Comparison of ENCODE assay signal across 9 cellular contexts in genomic region chr4:121765368-121765705, GRCh38. TPM values are rescaled to one million over a fixed set of nuclear protein-coding genes. Genes with fewer than 3 reads are reported as not detected.
DNase-seq lines count a peak whose midpoint lies in the region; ATAC-seq and TF ChIP-seq lines count a peak whose summit lies in the region.
"Had no signal": no experiment of that assay in that cellular context is flagged by ENCODE, and none has a peak within 500 bp of the region (broad histone marks: within the 10 kb centered on the region; RNA-seq: fewer than 3 reads in every experiment).

No MANE protein-coding gene starts in this region.

- ATAC-seq in GM21447 (IDR thresholded peaks at IDR 0.05; ENCODE audit: unreplicated experiment), result no peak
- no peak for ATAC-seq in GM18858 (IDR thresholded peaks at IDR 0.05; ENCODE audit: unreplicated experiment)

- peak overlapping the region; percentile 68 for H3K4me3 ChIP-seq in WI38 (ENCODE audit: low read depth, low read length)
- H3K4me3 ChIP-seq in fibroblast of pulmonary artery (replicated peaks; ENCODE audit: low read depth, low read length), result peak overlapping the region; percentile 55
- H3K4me3 ChIP-seq in retinal pigment epithelial cell (ENCODE audit: low read length), result peak overlapping the region; percentile 68

- intact Hi-C loops in posterior vena cava (cut with DNase I), result no loop called here

- no peak for TF ChIP-seq CTCF in GM10266 (IDR thresholded peaks at IDR 0.05; ENCODE audit: control insufficient read depth, insufficient read depth, low read depth, missing control alignments)
- no peak for TF ChIP-seq CTCF in WI38 (IDR thresholded peaks at IDR 0.05; ENCODE audit: low read depth, low read length)
- no peak for TF ChIP-seq CTCF in fibroblast of pulmonary artery (IDR thresholded peaks at IDR 0.05; ENCODE audit: low read length, missing control alignments)
- TF ChIP-seq CTCF in retinal pigment epithelial cell (conservative IDR thresholded peaks at IDR 0.05; ENCODE audit: low read depth, low read length), result no peak

- DNase-seq in GM10266 (ENCODE audit: extremely low spot score) (peak; percentile 16), fibroblast of pulmonary artery (ENCODE audit: low read depth) (no peak), retinal pigment epithelial cell (ENCODE audit: low read depth) (no peak), posterior vena cava (ENCODE audit: low spot score) (no peak), NCI-H345 treated with DMSO at 0.1 percent for 48 hours (lab: John Stamatoyannopoulos, UW; ENCODE audit: unreplicated experiment) (no peak)

RNA-seq across cellular contexts. Expression of gene SMIM43, which starts 0.4 kb away (rescaled TPM):
- not detected for total RNA-seq in posterior vena cava
- total RNA-seq: T-helper 1 cell treated with Interleukin-12 subunit alpha and Interleukin-12 subunit beta and Interleukin-4 antibody, amounts not matched to agents 30 ng/mL and 1 ng/mL, for 36 hours had no signal

RNA-seq across cellular contexts. Expression of gene EXOSC9, which starts 35.8 kb away (rescaled TPM):
- 10 to 100 TPM; 11.6 to 12.7 TPM for total RNA-seq in posterior vena cava

RNA-seq across cellular contexts. Expression of gene CCNA2, which starts 58.3 kb away (rescaled TPM):
- total RNA-seq in posterior vena cava, result 1 to 10 TPM in 1 of 2 donors, under 1 TPM in 1; 0.52 to 1.2 TPM
